9 cellular contexts compared by ENCODE assay signal in the genomic region with DNA sequence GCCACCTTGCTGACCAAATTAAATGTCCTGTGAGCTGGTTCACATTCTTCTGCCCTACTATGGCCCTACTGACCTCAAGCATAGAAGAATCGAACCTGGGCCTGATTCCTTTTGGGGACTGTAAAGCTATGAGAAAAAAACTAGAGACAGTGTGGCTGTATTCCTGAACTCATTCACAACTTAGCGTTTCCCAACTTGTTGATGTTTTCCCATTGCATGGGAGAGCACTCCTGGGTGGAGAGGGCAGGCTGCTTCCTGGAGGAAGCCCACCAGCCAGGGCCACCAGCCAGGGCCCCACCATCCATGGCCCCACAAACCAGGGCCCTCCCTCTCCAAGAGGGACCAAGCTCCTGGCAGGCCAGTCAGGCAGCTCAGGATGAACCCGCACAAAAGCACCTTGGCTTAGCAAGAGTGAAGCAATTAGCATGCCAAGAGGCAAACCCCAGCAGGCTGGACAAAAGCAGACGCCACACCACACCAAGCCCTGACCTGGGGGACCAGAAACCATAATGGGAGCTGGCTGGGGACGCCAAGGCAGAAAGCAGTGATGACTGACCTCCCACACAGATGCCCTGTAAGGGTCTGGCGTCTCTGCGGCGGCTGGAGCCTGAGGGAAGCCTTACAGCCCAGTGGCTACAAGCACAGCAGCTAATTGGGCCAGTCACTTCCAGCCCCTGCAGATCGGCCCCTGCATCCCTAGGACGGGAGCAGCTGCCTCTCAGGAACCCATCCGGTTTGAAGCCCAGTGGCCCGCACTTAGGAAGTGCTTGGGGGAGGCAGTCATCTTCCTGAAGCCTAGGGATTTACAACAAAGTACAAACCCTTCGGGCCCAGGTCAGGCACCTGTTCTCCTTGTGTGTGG. TPM values are rescaled to one million over a fixed set of nuclear protein-coding genes. Genes with fewer than 3 reads are reported as not detected.
A peak's percentile ranks its signal among the peaks of the same experiment; 100 is the strongest.
DNase-seq lines count a peak whose midpoint lies in the region; ATAC-seq, FAIRE-seq and TF ChIP-seq lines count a peak whose summit lies in the region.
"Had no signal": no experiment of that assay in that cellular context is flagged by ENCODE, and none has a peak within 500 bp of the region (broad histone marks: within the 10 kb centered on the region; RNA-seq: fewer than 3 reads in every experiment).

No MANE protein-coding gene starts in this region.

- H3K27me3 ChIP-seq in GM12878 (replicated peaks in 1 of 2; ENCODE audit: control insufficient read depth in 2 of 2, insufficient read depth in 2 of 2, low read length in 1 of 2) (no peaks in the 10 kb centered on the region), tibial nerve (no peaks in the 10 kb centered on the region), testis (no peaks in the 10 kb centered on the region)

- peak overlapping the region; percentile 75; the same call in 1 of the 2 replicates for H3K9ac ChIP-seq in GM12878 (ENCODE audit: control insufficient read depth, insufficient read depth, low read length)

- H3K27ac Mint-ChIP-seq in activated T-cell treated with anti-CD3 and anti-CD28 coated beads, Interleukin-2, amount 50 U/mL, for 24 hours = peak overlapping the region; percentile 96

- no peak for TF ChIP-seq RAD21 in GM12878 (IDR thresholded peaks at IDR 0.05; ENCODE audit: insufficient read depth, low read depth, low read length)

- no peaks in the 10 kb centered on the region for H3K9me3 Mint-ChIP-seq in activated T-cell treated with anti-CD3 and anti-CD28 coated beads, Interleukin-2, amount 50 U/mL, for 24 hours

- FAIRE-seq in GM12878 (lab: Jason Lieb, UNC) = no peak

- H3K79me2 ChIP-seq in GM12878 (ENCODE audit: control insufficient read depth, insufficient read depth, low read length) = peaks cover 45% of the 10 kb centered on the region

- H3K27ac ChIP-seq in GM12878 (ENCODE audit: control insufficient read depth, insufficient read depth) (peak overlapping the region; percentile 69), tibial nerve (peak overlapping the region in 3 of 4 donors; percentile 92 to 96 (median 92)), testis (no peak overlapping the region)

- SMC1A ChIA-PET in GM12878 (lab: Charles Lee; ENCODE audit: uncharacterized antibody, unreplicated experiment) = interaction anchor here (1.0 to 2.2 kb wide), 4 partner anchors 40 to 173 kb away, joined by 3 to 6 read pairs (median 3); no protein-coding TSS in a partner anchor

- H3K27me3 Mint-ChIP-seq in activated T-cell treated with anti-CD3 and anti-CD28 coated beads, Interleukin-2, amount 50 U/mL, for 24 hours = no peaks in the 10 kb centered on the region

- H3K4me1 ChIP-seq in GM12878 (ENCODE audit: control insufficient read depth, insufficient read depth, low read length) (peaks cover 30% of the 10 kb centered on the region), tibial nerve (peaks cover 0 to 87% (median 55%) of the 10 kb centered on the region in 4 donors), testis (peaks cover 24% of the 10 kb centered on the region)

- peak overlapping the region; percentile 96 for H3K4me3 Mint-ChIP-seq in activated T-cell treated with anti-CD3 and anti-CD28 coated beads, Interleukin-2, amount 50 U/mL, for 24 hours

- no peak for TF ChIP-seq CTCF in GM12878 (IDR thresholded peaks at IDR 0.05 in 2 of 3, conservative IDR thresholded peaks at IDR 0.05 in 1 of 3; ENCODE audit: control insufficient read depth in 2 of 3, extremely low read depth in 1 of 3, insufficient read depth in 1 of 3, low read depth in 3 of 3, low read length in 3 of 3)
- TF ChIP-seq CTCF in tibial nerve (IDR thresholded peaks at IDR 0.05) = no peak
- no peak for TF ChIP-seq CTCF in testis (IDR thresholded peaks at IDR 0.05)

- H2AFZ ChIP-seq in GM12878 (ENCODE audit: control insufficient read depth, low read depth, low read length) = no peak overlapping the region

- H3K4me3 ChIP-seq in GM12878 (peak overlapping the region; percentile 96), tibial nerve (peak overlapping the region in 2 of 4 donors; percentile 81 to 92), testis (no peak overlapping the region)

- TF ChIP-seq POLR2A in GM12878 (IDR thresholded peaks at IDR 0.05; ENCODE audit: low read depth, low read length) (no peak), tibial nerve (IDR thresholded peaks at IDR 0.05) (no peak), testis (IDR thresholded peaks at IDR 0.05) (no peak)

- H3K36me3 ChIP-seq in GM12878 (ENCODE audit: control insufficient read depth in 2 of 2, insufficient read depth in 2 of 2, low read length in 1 of 2) (peaks cover 0 to 7% of the 10 kb centered on the region in 2 experiments; a peak in 2 of 4 replicates), tibial nerve (peaks cover 0 to 11% (median 0%) of the 10 kb centered on the region in 3 donors), testis (ENCODE audit: low read depth, missing control alignments) (no peaks in the 10 kb centered on the region)

- in situ Hi-C loops in GM12878 (cut with MboI) = no loop called here

- RAD21 ChIA-PET in GM12878 (lab: Charles Lee; ENCODE audit: unreplicated experiment) = interaction anchor here (1.2 to 2.5 kb wide), 5 partner anchors 22 to 172 kb away, joined by 3 to 13 read pairs (median 5); partner anchors contain the start of gene TBC1D22A

- TSS peak; percentile 51 for BruUV-seq in GM12878 (replicated peaks; lab: Mats Ljungman, UMichigan)

- ATAC-seq in GM12878 = no peak
- ATAC-seq in activated CD4-positive, CD25-positive, alpha-beta regulatory T cell treated with anti-CD3 and anti-CD28 coated beads, Interleukin-2, amount 50 U/mL, for 24 hours = no peak

- peaks cover 44% of the 10 kb centered on the region for H3K36me3 Mint-ChIP-seq in activated T-cell treated with anti-CD3 and anti-CD28 coated beads, Interleukin-2, amount 50 U/mL, for 24 hours (ENCODE audit: low read depth)

- 62% methylated on average over 13 of the region's 13 CpGs for WGBS in GM12878 (ENCODE audit: insufficient coverage, insufficient replicate concordance, low lambda C conversion rate, missing lambda C conversion rate)
- whole genome bisulfite sequencing in tibial nerve, 2 donors = 53 to 55% methylated on average over 12 of the region's 13 CpGs
- WGBS in testis, 2 donors = 76 to 77% methylated on average over 7 to 13 of the region's 13 CpGs

- intact Hi-C loops in GM12878 (cut with micrococcal nuclease; ENCODE audit: unreplicated experiment) = loop anchor here (5.0 kb wide), 2 partner anchors 149 to 174 kb away; no protein-coding TSS in a partner anchor
- intact Hi-C loops in testis (cut with DNase I; ENCODE audit: low total_unique reads) = no loop called here

- H3K4me2 ChIP-seq in GM12878 (ENCODE audit: control insufficient read depth, insufficient read depth) = peak overlapping the region; percentile 67

- no peak for TF ChIP-seq EP300 in GM12878 (IDR thresholded peaks at IDR 0.05; ENCODE audit: borderline replicate concordance in 1 of 2, control insufficient read depth in 1 of 2, low read depth in 2 of 2, low read length in 2 of 2)
- no peak for TF ChIP-seq EP300 in tibial nerve (IDR thresholded peaks at IDR 0.05)

- H4K20me1 ChIP-seq in GM12878 (ENCODE audit: control insufficient read depth, insufficient read depth) = peaks cover 3% of the 10 kb centered on the region; the same call in 1 of the 2 replicates

- DNase-seq in activated T-cell treated with anti-CD3 and anti-CD28 coated beads, Interleukin-2, amount 50 U/mL, for 24 hours = no peak
- DNase-seq in activated T-cell treated with anti-CD3 and anti-CD28 coated beads, Interleukin-2, amount 50 U/mL, for 1 hour = no peak
- DNase-seq in GM12878 (ENCODE audit: low read depth, low spot score) = no peak
- peak; percentile 56 to 92 for DNase-seq in lung microvascular endothelial cell (ENCODE audit: low read depth in 2 of 2)
- no peak for DNase-seq in tibial nerve (ENCODE audit: low spot score in 2 of 2)
- no peak for DNase-seq in testis
- no peak for DNase-seq in GOT3 (lab: John Stamatoyannopoulos, UW)
- DNase-seq: COR-L47 had no signal

- no peaks in the 10 kb centered on the region for H3K9me3 ChIP-seq in GM12878 (replicated peaks; ENCODE audit: control insufficient read depth, insufficient read depth, low read length)
- H3K9me3 ChIP-seq in tibial nerve = no peaks in the 10 kb centered on the region
- H3K9me3 ChIP-seq in testis = no peaks in the 10 kb centered on the region

- POLR2A ChIA-PET in GM12878 (lab: Charles Lee) = interaction anchor here (0.6 to 1.6 kb wide), 2 partner anchors 38 to 177 kb away, joined by 3 to 6 read pairs; no protein-coding TSS in a partner anchor

- H3K4me1 Mint-ChIP-seq in activated T-cell treated with anti-CD3 and anti-CD28 coated beads, Interleukin-2, amount 50 U/mL, for 24 hours (ENCODE audit: low read depth) = peaks cover 62% of the 10 kb centered on the region

- CTCF ChIA-PET in GM12878 (lab: Yijun Ruan, JAX) = interaction anchor here (0.6 to 1.7 kb wide), 7 partner anchors 21 to 173 kb away, joined by 3 to 8 read pairs (median 4); no protein-coding TSS in a partner anchor

RNA-seq across cellular contexts. Expression of gene CERK, which starts 2.1 kb away (rescaled TPM):
- 35.5 and 35.9 TPM in 2 replicates for total RNA-seq in GM12878 (2013; cell fraction: nucleolus; rRNA removed)
- 40.3 and 40.6 TPM in 2 replicates for total RNA-seq in GM12878 (2014; rRNA removed)
- 30.8 and 32.6 TPM in 2 replicates for total RNA-seq in GM12878 (2014; rRNA removed; fragmentation: Illumina TruSeq; extraction: Trizol)
- total RNA-seq in GM12878 (2021) = 41.1 and 42.0 TPM in 2 replicates
- polyA plus RNA-seq in GM12878 (2011; ENCODE audit: low read depth) = 11.5 TPM
- polyA plus RNA-seq in GM12878 (2011; rRNA removed) = 25.3 and 27.8 TPM in 2 replicates
- polyA plus RNA-seq in GM12878 (2011; cell fraction: cytosol; rRNA removed) = 28.7 and 34.2 TPM in 2 replicates
- polyA plus RNA-seq in GM12878 (2011; cell fraction: nucleus; rRNA removed) = 14.9 and 21.7 TPM in 2 replicates
- polyA plus RNA-seq in GM12878 (2012) = 18.6 and 19.3 TPM in 2 replicates
- 15.3 and 26.8 TPM in 2 replicates for polyA plus RNA-seq in GM12878 (2014; fragmentation: Illumina TruSeq; extraction: Trizol)
- 1 to 10 TPM; 4.0 to 5.8 TPM for polyA plus RNA-seq in GM12878 (2014; fragmentation: Nextera tagmentation; extraction: Ambion mirVana)
- 39.8 and 46.9 TPM in 2 replicates for polyA plus RNA-seq in GM12878 (2014; rRNA removed)
- polyA plus RNA-seq in GM12878 (2016; fragmentation: Nextera tagmentation; extraction: Ambion mirVana) = 10 to 100 TPM; 26.9 to 35.6 TPM
- 37.7 and 40.8 TPM in 2 replicates for polyA minus RNA-seq in GM12878 (2011; rRNA and poly(A)+ RNA removed)
- 13.1 and 15.7 TPM in 2 replicates for polyA minus RNA-seq in GM12878 (2011; cell fraction: cytosol; rRNA and poly(A)+ RNA removed)
- polyA minus RNA-seq in GM12878 (2011; cell fraction: nucleus; rRNA and poly(A)+ RNA removed) = 10.8 and 24.0 TPM in 2 replicates
- total RNA-seq in lung microvascular endothelial cell = 80.6 and 128 TPM in 2 replicates
- 10 to 100 TPM; 20.3 to 42.0 (median 24.7) TPM for total RNA-seq in tibial nerve
- total RNA-seq in testis = 10 to 100 TPM; 14.0 to 17.0 TPM
- 21.3 TPM for polyA plus RNA-seq in testis (ENCODE audit: insufficient read depth, low read depth, low replicate concordance)

RNA-seq across cellular contexts. Expression of gene TBC1D22A, which starts 26.5 kb away (rescaled TPM):
- 103 and 120 TPM in 2 replicates for total RNA-seq in GM12878 (2013; cell fraction: nucleolus; rRNA removed)
- total RNA-seq in GM12878 (2014; rRNA removed) = 25.2 and 27.7 TPM in 2 replicates
- total RNA-seq in GM12878 (2014; rRNA removed; fragmentation: Illumina TruSeq; extraction: Trizol) = 9.8 and 9.9 TPM in 2 replicates
- 44.7 and 45.5 TPM in 2 replicates for total RNA-seq in GM12878 (2021)
- 16.4 TPM for polyA plus RNA-seq in GM12878 (2011; ENCODE audit: low read depth)
- polyA plus RNA-seq in GM12878 (2011; rRNA removed) = 30.9 and 41.8 TPM in 2 replicates
- 45.0 and 49.5 TPM in 2 replicates for polyA plus RNA-seq in GM12878 (2011; cell fraction: cytosol; rRNA removed)
- polyA plus RNA-seq in GM12878 (2011; cell fraction: nucleus; rRNA removed) = 43.1 and 44.1 TPM in 2 replicates
- 44.7 and 50.1 TPM in 2 replicates for polyA plus RNA-seq in GM12878 (2012)
- polyA plus RNA-seq in GM12878 (2014; fragmentation: Illumina TruSeq; extraction: Trizol) = 18.6 and 24.1 TPM in 2 replicates
- polyA plus RNA-seq in GM12878 (2014; fragmentation: Nextera tagmentation; extraction: Ambion mirVana) = 1 to 10 TPM in 1 of 2 experiments, under 1 TPM in 1; 0.63 to 2.6 TPM
- polyA plus RNA-seq in GM12878 (2014; rRNA removed) = 30.9 and 35.2 TPM in 2 replicates
- 10 to 100 TPM; 27.0 to 32.9 TPM for polyA plus RNA-seq in GM12878 (2016; fragmentation: Nextera tagmentation; extraction: Ambion mirVana)
- 39.3 and 47.8 TPM in 2 replicates for polyA minus RNA-seq in GM12878 (2011; rRNA and poly(A)+ RNA removed)
- polyA minus RNA-seq in GM12878 (2011; cell fraction: cytosol; rRNA and poly(A)+ RNA removed) = 18.0 and 23.3 TPM in 2 replicates
- polyA minus RNA-seq in GM12878 (2011; cell fraction: nucleus; rRNA and poly(A)+ RNA removed) = 34.8 and 46.1 TPM in 2 replicates
- total RNA-seq in lung microvascular endothelial cell = 12.9 and 15.3 TPM in 2 replicates
- total RNA-seq in tibial nerve = 10 to 100 TPM; 27.3 to 35.4 (median 29.3) TPM
- 10 to 100 TPM; 28.5 to 32.8 TPM for total RNA-seq in testis
- polyA plus RNA-seq in testis (ENCODE audit: insufficient read depth, low read depth, low replicate concordance) = 16.6 TPM

Comparison
In these comparisons a context has a peak if more than half of its experiments do, and no peak if none do; other contexts are left out.
1. DNase-seq: peak in lung microvascular endothelial cell (2 of 2); none in activated T-cell treated with anti-CD3 and anti-CD28 coated beads, Interleukin-2, amount 50 U/mL, for 24 hours (single experiment), activated T-cell treated with anti-CD3 and anti-CD28 coated beads, Interleukin-2, amount 50 U/mL, for 1 hour (single experiment), GM12878 (single experiment), tibial nerve (0 of 2), testis (single experiment) and GOT3 (single experiment).
2. H3K27ac ChIP-seq: peak in GM12878 (single experiment) and tibial nerve (3 of 4); none in testis (0 of 2).